21 cellular contexts compared by ENCODE assay signal in genomic region chr20:5570031-5570430, GRCh38. TPM values are rescaled to one million over a fixed set of nuclear protein-coding genes. Genes with fewer than 3 reads are reported as not detected.
A peak's percentile ranks its signal among the peaks of the same experiment; 100 is the strongest.
DNase-seq lines count a peak whose midpoint lies in the region; ATAC-seq lines count a peak whose summit lies in the region.
"Had no signal": no experiment of that assay in that cellular context is flagged by ENCODE, and none has a peak within 500 bp of the region (broad histone marks: within the 10 kb centered on the region; RNA-seq: fewer than 3 reads in every experiment).

No MANE protein-coding gene starts in this region.

- H3K4me1 Mint-ChIP-seq in T-helper 1 cell treated with Interleukin-12 subunit alpha and Interleukin-12 subunit beta and Interleukin-4 antibody, amounts not matched to agents 30 μg/mL and 1 μg/mL, for 36 hours (ENCODE audit: low read depth): peaks cover 20% of the 10 kb centered on the region
- H3K4me1 Mint-ChIP-seq in CD4-positive, CD25-positive, alpha-beta regulatory T cell: peaks cover 17 to 47% (median 40%) of the 10 kb centered on the region in 4 donors
- H3K4me1 Mint-ChIP-seq in naive thymus-derived CD8-positive, alpha-beta T cell: peaks cover 6 to 26% (median 16%) of the 10 kb centered on the region in 4 donors

- no peaks in the 10 kb centered on the region for H3K27me3 Mint-ChIP-seq in T-helper 1 cell treated with Interleukin-12 subunit alpha and Interleukin-12 subunit beta and Interleukin-4 antibody, amounts not matched to agents 30 μg/mL and 1 μg/mL, for 36 hours (ENCODE audit: low read depth)
- H3K27me3 Mint-ChIP-seq in CD4-positive, CD25-positive, alpha-beta regulatory T cell: no peaks in the 10 kb centered on the region
- H3K27me3 Mint-ChIP-seq in naive thymus-derived CD8-positive, alpha-beta T cell: no peaks in the 10 kb centered on the region

- POLR2A ChIA-PET in naive thymus-derived CD8-positive, alpha-beta T cell (lab: Charles Lee): interaction anchor here (0.6 to 1.0 kb wide), 2 partner anchors 35 to 257 kb away, joined by 4 read pairs; no protein-coding TSS in a partner anchor

- peaks cover 14% of the 10 kb centered on the region for H3K4me1 ChIP-seq in CD4-positive, CD25-positive, alpha-beta regulatory T cell (ENCODE audit: control insufficient read depth, insufficient read depth, low read length, poor library complexity, severe bottlenecking)

- peak overlapping the region; percentile 48 for H3K4me3 ChIP-seq in CD4-positive, CD25-positive, alpha-beta regulatory T cell (ENCODE audit: low read depth, low read length)
- H3K4me3 ChIP-seq: esophagus muscularis mucosa, left ventricle myocardium inferior, SK-N-MC, skin epidermis, thoracic aorta had no signal

- H3K36me3 ChIP-seq in CD4-positive, CD25-positive, alpha-beta regulatory T cell (ENCODE audit: control insufficient read depth, insufficient read depth, low read length): peaks cover 79% of the 10 kb centered on the region

- H3K36me3 Mint-ChIP-seq in T-helper 1 cell treated with Interleukin-12 subunit alpha and Interleukin-12 subunit beta and Interleukin-4 antibody, amounts not matched to agents 30 μg/mL and 1 μg/mL, for 36 hours (ENCODE audit: low read depth): peaks cover 31% of the 10 kb centered on the region
- peaks cover 20% of the 10 kb centered on the region for H3K36me3 Mint-ChIP-seq in CD4-positive, CD25-positive, alpha-beta regulatory T cell
- H3K36me3 Mint-ChIP-seq in activated naive CD4-positive, alpha-beta T cell treated with anti-CD3 and anti-CD28 coated beads, Interleukin-2, amount 50 U/mL, for 72 hours: peaks cover 9 to 31% of the 10 kb centered on the region in 2 donors
- peaks cover 0 to 84% (median 21%) of the 10 kb centered on the region in 3 donors for H3K36me3 Mint-ChIP-seq in naive thymus-derived CD8-positive, alpha-beta T cell

- ATAC-seq in CD4-positive, CD25-positive, alpha-beta regulatory T cell (ENCODE audit: low read depth in 2 of 2): no peak
- ATAC-seq in activated naive CD4-positive, alpha-beta T cell treated with anti-CD3 and anti-CD28 coated beads, Interleukin-2, amount 50 U/mL, for 72 hours: peak in 1 of 2 donors; percentile 17
- ATAC-seq in naive thymus-derived CD8-positive, alpha-beta T cell: peak in 1 of 2 donors; percentile 36
- no peak for ATAC-seq in GM18498 (IDR thresholded peaks at IDR 0.05; ENCODE audit: unreplicated experiment)
- ATAC-seq in HG02763 (IDR thresholded peaks at IDR 0.05; ENCODE audit: unreplicated experiment): no peak
- ATAC-seq: activated CD4-positive, CD25-positive, alpha-beta regulatory T cell treated with anti-CD3 and anti-CD28 coated beads, Interleukin-2, amount 50 U/mL, for 24 hours had no signal

- H3K9me3 Mint-ChIP-seq in T-helper 1 cell treated with Interleukin-12 subunit alpha and Interleukin-12 subunit beta and Interleukin-4 antibody, amounts not matched to agents 30 μg/mL and 1 μg/mL, for 36 hours: no peaks in the 10 kb centered on the region
- H3K9me3 Mint-ChIP-seq in CD4-positive, CD25-positive, alpha-beta regulatory T cell: no peaks in the 10 kb centered on the region
- H3K9me3 Mint-ChIP-seq in activated naive CD4-positive, alpha-beta T cell treated with anti-CD3 and anti-CD28 coated beads, Interleukin-2, amount 50 U/mL, for 72 hours: no peaks in the 10 kb centered on the region
- H3K9me3 Mint-ChIP-seq in naive thymus-derived CD8-positive, alpha-beta T cell: no peaks in the 10 kb centered on the region

- no peak for DNase-seq in T-helper 1 cell
- no peak for DNase-seq in CD4-positive, CD25-positive, alpha-beta regulatory T cell
- no peak for DNase-seq in activated naive CD4-positive, alpha-beta T cell treated with anti-CD3 and anti-CD28 coated beads, Interleukin-2, amount 50 U/mL, for 72 hours (ENCODE audit: low spot score in 2 of 2)
- no peak for DNase-seq in naive thymus-derived CD8-positive, alpha-beta T cell
- DNase-seq in COR-L47 (lab: John Stamatoyannopoulos, UW): no peak
- DNase-seq: cerebellar nuclear complex; DMS79; left ventricle myocardium inferior; NCI-H1694 treated with DMSO at 0.1 percent for 48 hours; NCI-H2171 treated with DMSO at 0.1 percent for 48 hours; NCI-H526; stimulated activated naive CD4-positive, alpha-beta T cell treated with Interleukin-2 at 50 U/mL for 16 hours had no signal

- peak overlapping the region; percentile 47 for H3K27ac ChIP-seq in CD4-positive, CD25-positive, alpha-beta regulatory T cell (ENCODE audit: insufficient read depth, low read length, poor library complexity, severe bottlenecking)
- H3K27ac ChIP-seq: 22Rv1, esophagus muscularis mucosa, left ventricle myocardium inferior, SK-N-MC had no signal

- H3K27ac Mint-ChIP-seq in T-helper 1 cell treated with Interleukin-12 subunit alpha and Interleukin-12 subunit beta and Interleukin-4 antibody, amounts not matched to agents 30 μg/mL and 1 μg/mL, for 36 hours: peak overlapping the region; percentile 79
- H3K27ac Mint-ChIP-seq in CD4-positive, CD25-positive, alpha-beta regulatory T cell: peak overlapping the region in 2 of 3 donors; percentile 36 to 47
- peak overlapping the region; percentile 62 to 73 for H3K27ac Mint-ChIP-seq in activated naive CD4-positive, alpha-beta T cell treated with anti-CD3 and anti-CD28 coated beads, Interleukin-2, amount 50 U/mL, for 72 hours
- peak overlapping the region in 6 of 10 donors; percentile 27 to 88 (median 80) for H3K27ac Mint-ChIP-seq in naive thymus-derived CD8-positive, alpha-beta T cell

- no peaks in the 10 kb centered on the region for H3K9me3 ChIP-seq in CD4-positive, CD25-positive, alpha-beta regulatory T cell (ENCODE audit: control insufficient read depth in 2 of 2, low read length in 2 of 2)
- H3K9me3 ChIP-seq: esophagus muscularis mucosa, left ventricle myocardium inferior, thoracic aorta had no signal

- H3K4me3 Mint-ChIP-seq in T-helper 1 cell treated with Interleukin-12 subunit alpha and Interleukin-12 subunit beta and Interleukin-4 antibody, amounts not matched to agents 30 μg/mL and 1 μg/mL, for 36 hours: peak overlapping the region; percentile 64
- H3K4me3 Mint-ChIP-seq in CD4-positive, CD25-positive, alpha-beta regulatory T cell: peak overlapping the region in 2 of 4 donors; percentile 21 to 30
- peak overlapping the region in 2 of 10 donors; percentile 4 to 10 for H3K4me3 Mint-ChIP-seq in naive thymus-derived CD8-positive, alpha-beta T cell

- H3K27me3 ChIP-seq in CD4-positive, CD25-positive, alpha-beta regulatory T cell (ENCODE audit: control insufficient read depth, insufficient read depth, low read length): no peaks in the 10 kb centered on the region
- H3K27me3 ChIP-seq: esophagus muscularis mucosa had no signal

RNA-seq across cellular contexts. Expression of gene GPCPD1, which starts 40.8 kb away (rescaled TPM):
- total RNA-seq in CD4-positive, CD25-positive, alpha-beta regulatory T cell: 136 TPM
- 10 to 100 TPM; 26.8 to 39.5 (median 31.6) TPM for polyA plus RNA-seq in CD4-positive, CD25-positive, alpha-beta regulatory T cell
- 10 to 100 TPM; 27.1 to 64.9 TPM for total RNA-seq in activated naive CD4-positive, alpha-beta T cell treated with anti-CD3 and anti-CD28 coated beads, Interleukin-2, amount 50 U/mL, for 72 hours
- 10 to 100 TPM; 70.9 to 72.5 TPM for total RNA-seq in naive thymus-derived CD8-positive, alpha-beta T cell
- 10 to 100 TPM; 19.1 to 26.5 (median 25.9) TPM for polyA plus RNA-seq in naive thymus-derived CD8-positive, alpha-beta T cell
